8 cellular contexts compared by ENCODE assay signal in the genomic region with DNA sequence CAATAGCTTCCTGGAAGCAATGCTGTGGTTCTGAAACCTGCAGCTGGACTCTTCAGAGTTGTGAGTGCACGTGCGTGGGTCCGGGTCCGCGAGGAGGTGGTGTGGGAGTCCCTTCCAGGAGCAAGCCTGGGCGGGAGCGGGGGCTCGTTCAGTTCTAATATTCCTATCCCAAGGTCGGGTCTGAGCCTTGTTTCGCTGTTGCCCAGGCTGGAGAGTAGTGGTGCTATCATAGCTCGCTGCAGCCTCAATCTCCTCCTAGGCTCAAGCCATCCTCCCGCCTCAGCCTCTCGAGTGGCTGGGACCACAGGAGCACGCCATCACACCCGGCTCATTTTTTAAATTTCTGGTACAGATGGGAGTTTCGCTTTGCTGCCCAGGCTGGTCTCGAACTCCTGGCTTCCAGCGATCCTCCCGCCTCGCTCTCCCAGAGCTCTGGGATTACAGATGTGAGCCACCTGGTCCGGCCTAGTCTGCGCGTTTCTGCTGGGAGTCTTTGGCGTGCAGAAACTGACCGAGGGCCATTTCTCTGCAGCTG. TPM values are rescaled to one million over a fixed set of nuclear protein-coding genes. Genes with fewer than 3 reads are reported as not detected.
DNase-seq lines count a peak whose midpoint lies in the region; ATAC-seq, FAIRE-seq and TF ChIP-seq lines count a peak whose summit lies in the region.

No MANE protein-coding gene starts in this region.

- H2AK5ac ChIP-seq in H1 (ENCODE audit: low read depth, low read length) (0 out of 2 replicates have a peak overlapping the region, but pooled peaks have one; percentile 43), neuronal stem cell (ENCODE audit: low read depth, low read length) (peak overlapping the region; percentile 93)

- no peak overlapping the region for H2BK20ac ChIP-seq in H1 (ENCODE audit: low read length)

- H3K4me3 ChIP-seq in DOHH2 (ENCODE audit: low read length) (peak overlapping the region; percentile 86), H1 (ENCODE audit: extremely low read depth in 1 of 4, insufficient read depth in 2 of 4, low read depth in 3 of 4, low read length in 4 of 4) (peak overlapping the region; percentile 78 to 92 (median 84)), neuronal stem cell (ENCODE audit: low read length in 2 of 2) (peak overlapping the region; percentile 89 to 98)

- H3K4me2 ChIP-seq in DOHH2 (ENCODE audit: low read length): peak overlapping the region; percentile 67
- H3K4me2 ChIP-seq in H1 (ENCODE audit: insufficient read depth in 1 of 2, low read depth in 2 of 2, low read length in 2 of 2): peak overlapping the region; percentile 81 to 93
- H3K4me2 ChIP-seq in neuronal stem cell (ENCODE audit: insufficient read depth, low read length, poor library complexity, severe bottlenecking): peak overlapping the region; percentile 84

- 26% methylated on average over 24 of the region's 25 CpGs; no CpG with 5 or more reads in 1 of the 2 experiments for WGBS in H1 (ENCODE audit: extremely low coverage in 1 of 2, insufficient coverage in 1 of 2, insufficient read length in 1 of 2, insufficient replicate concordance in 2 of 2, low coverage in 1 of 2, low lambda C conversion rate in 2 of 2, missing lambda C conversion rate in 1 of 2), 2 experiments
- WGBS in neuronal stem cell (ENCODE audit: extremely low coverage in 2 of 2, insufficient read length in 2 of 2, insufficient replicate concordance in 1 of 2), 2 donors: no CpG with 5 or more reads among the region's 25 CpGs

- no peak for ATAC-seq in HG02885 (IDR thresholded peaks at IDR 0.05; ENCODE audit: poor library complexity, unreplicated experiment)

- no peak overlapping the region for H3K14ac ChIP-seq in H1 (ENCODE audit: insufficient read length)
- H3K14ac ChIP-seq in neuronal stem cell (ENCODE audit: low read length): peak overlapping the region; percentile 98

- CTCF ChIA-PET in H1 (lab: Charles Lee; ENCODE audit: partially characterized antibody): no interaction called here

- DNase-seq in OCI-M1 (lab: John Stamatoyannopoulos, UW) (peak; percentile 72), H1 (ENCODE audit: low read depth in 1 of 2, low spot score in 2 of 2) (peak in 1 of 2 experiments; percentile 54), neuronal stem cell (ENCODE audit: low spot score) (no peak), GF-D8 (lab: John Stamatoyannopoulos, UW) (no peak), inferior parietal cortex (ENCODE audit: extremely low spot score) (no peak), AG08396 (ENCODE audit: low spot score) (no peak)

- H2BK12ac ChIP-seq in H1 (ENCODE audit: low read depth, low read length): no peak overlapping the region
- H2BK12ac ChIP-seq in neuronal stem cell (ENCODE audit: low read length): peak overlapping the region; percentile 41

- no peak for TF ChIP-seq POLR2A in H1 (IDR thresholded peaks at IDR 0.05; ENCODE audit: control extremely low read depth in 1 of 2, low read depth in 2 of 2, low read length in 2 of 2)

- H3K79me1 ChIP-seq in H1 (ENCODE audit: low read depth, low read length) (peaks cover 6% of the 10 kb centered on the region; the same call in 1 of the 2 replicates), neuronal stem cell (ENCODE audit: low read depth, low read length) (peaks cover 11% of the 10 kb centered on the region)

- 0 out of 2 replicates have a peak overlapping the region, but pooled peaks have one; percentile 53 for H2BK15ac ChIP-seq in H1 (ENCODE audit: low read length)
- peak overlapping the region; percentile 83 for H2BK15ac ChIP-seq in neuronal stem cell (ENCODE audit: low read length)

- H4K8ac ChIP-seq in H1 (ENCODE audit: extremely low read depth, insufficient read depth, low read length) (peak overlapping the region; percentile 95; the same call in 1 of the 2 replicates), neuronal stem cell (ENCODE audit: low read depth, low read length) (no peak overlapping the region)

- H3K56ac ChIP-seq in H1 (replicated peaks; ENCODE audit: insufficient read length, low read depth, low read length): peak overlapping the region; percentile 69

- POLR2A ChIA-PET in H1 (lab: Charles Lee; ENCODE audit: partially characterized antibody): interaction anchor here (1.0 to 5.5 kb wide), 4 partner anchors 10 to 111 kb away, joined by 3 to 54 read pairs (median 8); partner anchors contain the start of gene ZNF566

- H3K4ac ChIP-seq in H1 (replicated peaks; ENCODE audit: insufficient read length, low read depth, low read length) (peak overlapping the region; percentile 14), neuronal stem cell (ENCODE audit: low read length) (peak overlapping the region; percentile 100)

- peaks cover 9% of the 10 kb centered on the region; the same call in 1 of the 2 replicates for H3K23me2 ChIP-seq in H1 (ENCODE audit: low read depth, low read length)

- H4K20me1 ChIP-seq in DOHH2 (ENCODE audit: control insufficient read depth, insufficient read depth, low read depth, low read length) (no peaks in the 10 kb centered on the region), H1 (replicated peaks in 1 of 2; ENCODE audit: control insufficient read depth in 1 of 2, insufficient read depth in 2 of 2, low read length in 2 of 2) (no peaks in the 10 kb centered on the region)

- no peak for TF ChIP-seq EP300 in H1 (IDR thresholded peaks at IDR 0.05; ENCODE audit: borderline replicate concordance in 1 of 2, low read depth in 2 of 2, low read length in 2 of 2)

- H3K23ac ChIP-seq in H1 (ENCODE audit: insufficient read length) (no peak overlapping the region), neuronal stem cell (ENCODE audit: low read depth, low read length, poor library complexity) (peak overlapping the region; percentile 12)

- H2BK5ac ChIP-seq in H1 (ENCODE audit: low read depth, low read length) (peak overlapping the region; percentile 63), neuronal stem cell (ENCODE audit: low read length) (peak overlapping the region; percentile 93)

- no peak for TF ChIP-seq RAD21 in H1 (IDR thresholded peaks at IDR 0.05 in 1 of 2, conservative IDR thresholded peaks at IDR 0.05 in 1 of 2; ENCODE audit: low read depth in 2 of 2, low read length in 2 of 2)

- H3K9me2 ChIP-seq in DOHH2 (replicated peaks; ENCODE audit: control insufficient read depth, low read length): no peaks in the 10 kb centered on the region

- TF ChIP-seq CTCF in DOHH2 (IDR thresholded peaks at IDR 0.05; ENCODE audit: low read depth, low read length, poor library complexity, severe bottlenecking) (no peak), H1 (IDR thresholded peaks at IDR 0.05; ENCODE audit: control extremely low read depth in 1 of 3, insufficient read depth in 1 of 3, low read depth in 1 of 3, low read length in 3 of 3) (no peak)

- peaks cover 21% of the 10 kb centered on the region for H3K36me3 ChIP-seq in DOHH2 (ENCODE audit: control insufficient read depth, low read length)
- H3K36me3 ChIP-seq in H1 (ENCODE audit: control insufficient read depth in 2 of 4, insufficient read depth in 4 of 4, low read length in 3 of 4): no peaks in the 10 kb centered on the region
- H3K36me3 ChIP-seq in neuronal stem cell (replicated peaks in 1 of 2; ENCODE audit: control insufficient read depth in 2 of 2, insufficient read depth in 2 of 2, low read length in 2 of 2): peaks cover 3 to 37% of the 10 kb centered on the region in 2 donors

- H3K18ac ChIP-seq in H1 (ENCODE audit: extremely low read depth, low read length) (peak overlapping the region; percentile 87), neuronal stem cell (ENCODE audit: low read length) (peak overlapping the region; percentile 97)

- H2AFZ ChIP-seq in H1 (ENCODE audit: low read length) (peak overlapping the region; percentile 87), neuronal stem cell (ENCODE audit: low read length) (peak overlapping the region; percentile 99)

- H3K27me3 ChIP-seq in DOHH2 (ENCODE audit: control insufficient read depth, low read length): no peaks in the 10 kb centered on the region
- peaks cover 0 to 32% (median 11%) of the 10 kb centered on the region in 4 experiments; a peak in 5 of 7 replicates for H3K27me3 ChIP-seq in H1 (replicated peaks in 1 of 4; ENCODE audit: control insufficient read depth in 3 of 4, extremely low read depth in 1 of 4, insufficient read depth in 3 of 4, low read length in 3 of 4)
- H3K27me3 ChIP-seq in neuronal stem cell (ENCODE audit: control insufficient read depth in 3 of 3, insufficient read depth in 3 of 3, low read depth in 1 of 3, low read length in 3 of 3): peaks cover 0 to 19% (median 0%) of the 10 kb centered on the region in 3 experiments

- peak overlapping the region; percentile 73 for H4K91ac ChIP-seq in H1 (replicated peaks; ENCODE audit: insufficient read length, low read length)
- no peak overlapping the region for H4K91ac ChIP-seq in neuronal stem cell (ENCODE audit: low read depth, low read length, poor library complexity)

- H2BK120ac ChIP-seq in H1 (replicated peaks; ENCODE audit: low read depth, low read length): no peak overlapping the region
- H2BK120ac ChIP-seq in neuronal stem cell (ENCODE audit: low read depth, low read length): peak overlapping the region; percentile 81

- FAIRE-seq in H1 (lab: Jason Lieb, UNC): no peak

- H3F3A ChIP-seq in DOHH2 (ENCODE audit: control insufficient read depth, insufficient read depth): no peaks in the 10 kb centered on the region

- H3K9ac ChIP-seq in H1 (replicated peaks in 1 of 4; ENCODE audit: extremely low read depth in 1 of 4, low read depth in 3 of 4, low read length in 3 of 4) (peak overlapping the region; percentile 51 to 76 (median 66)), neuronal stem cell (ENCODE audit: low read depth, low read length, poor library complexity) (peak overlapping the region; percentile 98)

- H3K4me1 ChIP-seq in DOHH2 (ENCODE audit: control insufficient read depth, low read length) (peaks cover 16% of the 10 kb centered on the region), H1 (replicated peaks in 1 of 4; ENCODE audit: control insufficient read depth in 3 of 4, insufficient read depth in 4 of 4, low read length in 3 of 4) (no peaks in the 10 kb centered on the region; a peak in 3 of 7 replicates), neuronal stem cell (ENCODE audit: control insufficient read depth in 2 of 2, insufficient read depth in 1 of 2, low read depth in 1 of 2, low read length in 2 of 2) (peaks cover 0 to 6% of the 10 kb centered on the region in 2 donors)

- H3K79me2 ChIP-seq in DOHH2 (ENCODE audit: control insufficient read depth, low read length) (peaks cover 35% of the 10 kb centered on the region), H1 (ENCODE audit: control insufficient read depth in 1 of 2, insufficient read depth in 2 of 2, low read length in 2 of 2) (peaks cover 0 to 46% of the 10 kb centered on the region in 2 experiments; a peak in 3 of 4 replicates)

- H3K27ac ChIP-seq in DOHH2 (ENCODE audit: low read depth, low read length) (peak overlapping the region; percentile 36), H1 (ENCODE audit: low read depth, low read length) (peak overlapping the region; percentile 48; the same call in 1 of the 2 replicates), neuronal stem cell (replicated peaks; ENCODE audit: low read length) (peak overlapping the region; percentile 78)

- peak overlapping the region; percentile 77 for H4K5ac ChIP-seq in H1 (ENCODE audit: insufficient read length, low read depth, low read length)

- H3K9me3 ChIP-seq in DOHH2 (ENCODE audit: control insufficient read depth, insufficient read depth, low read length): peaks cover 32% of the 10 kb centered on the region
- H3K9me3 ChIP-seq in H1 (ENCODE audit: insufficient read depth in 2 of 2, low read depth in 1 of 2, low read length in 1 of 2): no peaks in the 10 kb centered on the region
- H3K9me3 ChIP-seq in neuronal stem cell (replicated peaks in 1 of 2; ENCODE audit: control insufficient read depth in 2 of 2, insufficient read depth in 1 of 2, low read depth in 1 of 2, low read length in 2 of 2): peaks cover 2 to 50% of the 10 kb centered on the region in 2 donors

RNA-seq across cellular contexts. Expression of gene ZFP82, which starts 0.6 kb away (rescaled TPM):
- 16.5 TPM in 2 replicates for total RNA-seq in H1 (2021; fragmentation: NEBNext Ultra II Directional; extraction: Animal tissue kit (Norgen Biotek cat#: 25700))
- polyA plus RNA-seq in H1 (2011; rRNA removed): 2.7 and 4.8 TPM in 2 replicates
- polyA plus RNA-seq in H1 (2011; cell fraction: cytosol; rRNA removed): 4.9 TPM
- polyA plus RNA-seq in H1 (2011; cell fraction: nucleus; rRNA removed): 4.2 TPM
- polyA plus RNA-seq in H1 (2012, experiment 1 of 2): 7.1 to 11.3 TPM (median 7.6 TPM) in 4 replicates
- 0.81 TPM for polyA plus RNA-seq in H1 (2012, experiment 2 of 2)
- polyA plus RNA-seq in H1 (2013, experiment 1 of 2): 10.5 TPM
- 9.7 TPM for polyA plus RNA-seq in H1 (2013, experiment 2 of 2)
- 16.7 and 26.2 TPM in 2 replicates for polyA minus RNA-seq in H1 (2011; rRNA and poly(A)+ RNA removed)
- 10.1 TPM for polyA minus RNA-seq in H1 (2011; cell fraction: cytosol; rRNA and poly(A)+ RNA removed)
- 25.9 TPM for polyA minus RNA-seq in H1 (2011; cell fraction: nucleus; rRNA and poly(A)+ RNA removed)
- polyA plus RNA-seq in neuronal stem cell (2013, experiment 1 of 2): 12.2 TPM
- polyA plus RNA-seq in neuronal stem cell (2013, experiment 2 of 2): 12.2 TPM

RNA-seq across cellular contexts. Expression of gene ZFP14, which starts 38.8 kb away (rescaled TPM):
- 8.2 and 8.8 TPM in 2 replicates for total RNA-seq in H1 (2021; fragmentation: NEBNext Ultra II Directional; extraction: Animal tissue kit (Norgen Biotek cat#: 25700))
- polyA plus RNA-seq in H1 (2011; rRNA removed): 1.1 and 1.7 TPM in 2 replicates
- polyA plus RNA-seq in H1 (2011; cell fraction: cytosol; rRNA removed): 2.3 TPM
- polyA plus RNA-seq in H1 (2011; cell fraction: nucleus; rRNA removed): 1.5 TPM
- 2.8 to 7.0 TPM (median 3.7 TPM) in 4 replicates for polyA plus RNA-seq in H1 (2012, experiment 1 of 2)
- 0.20 TPM for polyA plus RNA-seq in H1 (2012, experiment 2 of 2)
- 4.8 TPM for polyA plus RNA-seq in H1 (2013, experiment 1 of 2)
- 4.3 TPM for polyA plus RNA-seq in H1 (2013, experiment 2 of 2)
- polyA minus RNA-seq in H1 (2011; rRNA and poly(A)+ RNA removed): 6.3 and 10.1 TPM in 2 replicates
- 3.8 TPM for polyA minus RNA-seq in H1 (2011; cell fraction: cytosol; rRNA and poly(A)+ RNA removed)
- polyA minus RNA-seq in H1 (2011; cell fraction: nucleus; rRNA and poly(A)+ RNA removed): 6.4 TPM
- polyA plus RNA-seq in neuronal stem cell (2013, experiment 1 of 2): 7.6 TPM
- polyA plus RNA-seq in neuronal stem cell (2013, experiment 2 of 2): 8.9 TPM
